In the genomic region with DNA sequence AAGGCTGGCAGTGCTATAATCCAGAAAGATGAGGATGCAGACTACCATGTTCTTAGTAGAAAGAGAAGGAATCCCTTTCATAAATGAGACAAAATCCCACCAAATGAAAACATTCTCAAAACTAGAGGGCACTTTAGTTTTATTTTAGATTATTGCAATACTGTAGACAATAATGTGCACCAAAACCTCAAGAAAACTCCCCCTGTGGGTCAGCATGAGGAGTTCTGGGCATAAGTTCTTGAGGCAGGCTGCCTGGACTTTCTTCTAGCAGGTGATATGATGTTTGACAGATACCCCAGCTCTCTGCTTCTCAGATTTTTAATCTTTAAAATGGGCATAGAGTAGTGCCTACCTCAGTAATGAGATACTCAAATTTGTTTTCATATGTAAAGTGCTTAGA, we compare ENCODE assay signal across 1 cellular context.
TF ChIP-seq lines count a peak whose summit lies in the region.

No MANE protein-coding gene starts in this region.

TF ChIP-seq in GM23338, 12 proteins besides CTCF, POLR2A, EP300 and RAD21 (continued from another document):
- TF ChIP-seq ZNF462 (CRISPR knock-in tag; IDR thresholded peaks at IDR 0.05) = no peak
